Comparison of ENCODE assay signal across 8 cellular contexts in the genomic region with DNA sequence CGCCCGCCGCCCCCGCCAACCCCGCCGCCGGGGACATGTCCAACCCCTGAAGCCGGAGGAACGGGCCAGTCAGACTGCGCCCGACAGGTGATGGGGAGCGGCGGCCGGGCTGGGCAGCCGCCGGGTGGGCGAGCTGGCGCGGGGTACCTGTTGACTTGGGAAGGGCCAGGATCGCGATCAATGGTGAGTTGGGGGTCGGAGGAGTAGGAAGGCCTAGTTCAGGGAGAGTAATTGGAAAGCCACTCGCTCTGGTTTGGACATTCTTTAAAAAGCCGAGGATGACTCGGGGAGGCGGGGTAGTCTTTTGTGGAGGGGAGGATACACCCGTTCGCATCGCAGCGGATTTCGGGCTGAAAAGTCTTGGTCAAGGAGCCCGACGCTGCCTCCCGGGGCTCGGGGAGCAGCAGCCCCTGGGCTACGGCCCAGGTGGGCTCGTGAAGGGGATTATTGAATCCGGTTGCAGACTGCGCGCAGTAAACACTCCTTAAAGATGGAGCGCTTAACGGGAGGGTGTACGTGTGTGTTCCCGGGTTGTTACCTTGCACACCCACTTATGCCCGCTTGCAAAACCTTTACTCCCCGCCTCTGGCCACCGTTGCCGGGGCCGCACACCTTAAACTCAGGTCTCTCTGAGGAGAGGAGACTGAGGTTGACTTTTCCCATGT.
DNase-seq lines count a peak whose midpoint lies in the region; ATAC-seq and TF ChIP-seq lines count a peak whose summit lies in the region.

No MANE protein-coding gene starts in this region.

- H2AFZ ChIP-seq in GM23338 = peak overlapping the region; percentile 85; the same call in 1 of the 2 replicates

- H3K27me3 ChIP-seq in GM23338 (ENCODE audit: insufficient read depth) (no peaks in the 10 kb centered on the region), ovary (no peaks in the 10 kb centered on the region)

- peak overlapping the region; percentile 74; the same call in 1 of the 2 replicates for H3K27ac ChIP-seq in GM23338 (ENCODE audit: low read depth)
- H3K27ac ChIP-seq in ovary = peak overlapping the region; percentile 92 to 96

- H3K4me1 Mint-ChIP-seq in GM23338 = peaks cover 28% of the 10 kb centered on the region

- no peak for TF ChIP-seq POLR2A in ovary (IDR thresholded peaks at IDR 0.05)

- H3K4me3 ChIP-seq in GM23338 (peak overlapping the region; percentile 90), ovary (peak overlapping the region; percentile 52)

- peaks cover 49% of the 10 kb centered on the region for H3K79me2 ChIP-seq in GM23338 (replicated peaks; ENCODE audit: insufficient read depth)

- H4K20me1 ChIP-seq in GM23338 (replicated peaks; ENCODE audit: insufficient read depth) = no peaks in the 10 kb centered on the region; the same call in 1 of the 2 replicates

- H3K9me3 ChIP-seq in ovary = no peaks in the 10 kb centered on the region

- H3K27me3 Mint-ChIP-seq in GM23338 (ENCODE audit: insufficient read depth, low read depth, poor library complexity) = peaks cover 5% of the 10 kb centered on the region

- peaks cover 12% of the 10 kb centered on the region for H3K9me3 Mint-ChIP-seq in GM23338

- TF ChIP-seq CTCF in GM23338 (conservative IDR thresholded peaks at IDR 0.05; ENCODE audit: low read depth in 2 of 2) (no peak), ovary (IDR thresholded peaks at IDR 0.05) (no peak)

- TF ChIP-seq EP300 in ovary (IDR thresholded peaks at IDR 0.05) = no peak

- peak; percentile 31 for ATAC-seq in GM23338
- ATAC-seq in Right ventricle myocardium superior (ENCODE audit: poor library complexity) = peak; percentile 7
- ATAC-seq in HG03139 (IDR thresholded peaks at IDR 0.05; ENCODE audit: unreplicated experiment) = no peak

- H3K9me2 ChIP-seq in GM23338 (ENCODE audit: insufficient read depth) = no peaks in the 10 kb centered on the region

- H3K36me3 ChIP-seq in GM23338 (ENCODE audit: insufficient read depth) (no peaks in the 10 kb centered on the region; the same call in 1 of the 2 replicates), ovary (no peaks in the 10 kb centered on the region)

- peak overlapping the region; percentile 93 for H3K4me2 ChIP-seq in GM23338

- peaks cover under 1% of the 10 kb centered on the region; the same call in 2 of the 3 replicates for H3K36me3 Mint-ChIP-seq in GM23338 (ENCODE audit: low read depth)

- DNase-seq in Daoy (ENCODE audit: low read depth) = peak; percentile 29
- DNase-seq in GM23338 (ENCODE audit: low spot score) = peak; percentile 27
- peak; percentile 18 for DNase-seq in NCI-H345 (lab: John Stamatoyannopoulos, UW)
- peak; percentile 15 for DNase-seq in activated naive CD4-positive, alpha-beta T cell treated with anti-CD3 and anti-CD28 coated beads, Interleukin-2, amount 50 U/mL, for 16 hours
- peak; percentile 37 for DNase-seq in Right ventricle myocardium superior
- peak; percentile 11 to 57 (median 32) for DNase-seq in ovary
- DNase-seq in OCI-M2 (lab: John Stamatoyannopoulos, UW; ENCODE audit: unreplicated experiment) = no peak

- peak overlapping the region; percentile 93 for H3K27ac Mint-ChIP-seq in GM23338

- H3K4me1 ChIP-seq in GM23338 (ENCODE audit: insufficient read depth) (peaks cover 26% of the 10 kb centered on the region), ovary (ENCODE audit: insufficient read depth) (no peaks in the 10 kb centered on the region)

- WGBS in ovary, 3 donors = 0 to 1% (median 1%) methylated on average over 46 to 49 of the region's 49 CpGs

- peak overlapping the region; percentile 97 for H3K4me3 Mint-ChIP-seq in GM23338

- intact Hi-C loops in Right ventricle myocardium superior (cut with DNase I) = loop anchor here (5.0 kb wide), 1 partner anchor 124 kb away; the partner anchor contains the start of gene GOSR1
- intact Hi-C loops in ovary (cut with DNase I) = no loop called here

- peaks cover 12% of the 10 kb centered on the region; the same call in 1 of the 2 replicates for H3F3A ChIP-seq in GM23338 (replicated peaks; ENCODE audit: low read depth)

TF ChIP-seq in GM23338, 12 proteins besides CTCF, POLR2A, EP300 and RAD21:
- TF ChIP-seq NANOG (IDR thresholded peaks at IDR 0.05; ENCODE audit: borderline replicate concordance) = no peak
- TF ChIP-seq EZH2 (IDR thresholded peaks at IDR 0.05; ENCODE audit: low read depth, unreplicated experiment) = no peak
- no peak for TF ChIP-seq EZH2phosphoT487 (IDR thresholded peaks at IDR 0.05; ENCODE audit: unreplicated experiment)
- no peak for TF ChIP-seq ZNF114 (CRISPR knock-in tag; IDR thresholded peaks at IDR 0.05)
